ENCODE assay signal across 15 cellular contexts in genomic region chr7:33764752-33765451, GRCh38.
DNase-seq lines count a peak whose midpoint lies in the region; ATAC-seq and TF ChIP-seq lines count a peak whose summit lies in the region.
"Had no signal": no experiment of that assay in that cellular context is flagged by ENCODE, and none has a peak within 500 bp of the region (broad histone marks: within the 10 kb centered on the region; RNA-seq: fewer than 3 reads in every experiment).

No MANE protein-coding gene starts in this region.

- H3K4me2 ChIP-seq in PC-3 (ENCODE audit: low read length), result peak overlapping the region; percentile 22; the same call in 1 of the 2 replicates
- no peak overlapping the region for H3K4me2 ChIP-seq in mesendoderm (ENCODE audit: low read length)

- H3K4me1 ChIP-seq in Caco-2, result peaks cover 17% of the 10 kb centered on the region
- H3K4me1 ChIP-seq in PC-3 (ENCODE audit: insufficient read depth, low read length), result peaks cover 13% of the 10 kb centered on the region
- peaks cover 23% of the 10 kb centered on the region for H3K4me1 ChIP-seq in mesendoderm (ENCODE audit: control insufficient read depth, low read depth, low read length)
- H3K4me1 ChIP-seq: parathyroid adenoma had no signal

- CTCF ChIA-PET in Caco-2 (lab: Charles Lee) (interaction anchor here (0.6 kb wide), 1 partner anchor 168 kb away, joined by 3 read pairs; no protein-coding TSS in a partner anchor), PC-3 (lab: Charles Lee) (no interaction called here)

- H3K4me1 Mint-ChIP-seq in Caco-2 (ENCODE audit: low read depth, unreplicated experiment), result peaks cover 9% of the 10 kb centered on the region
- no peaks in the 10 kb centered on the region for H3K4me1 Mint-ChIP-seq in natural killer cell treated with Interleukin-12 subunit alpha and Interleukin-12 subunit beta and Interleukin-15 and Interleukin-18, amount 100 ng/mL, for 72 hours (ENCODE audit: low read depth in 2 of 2)
- no peaks in the 10 kb centered on the region for H3K4me1 Mint-ChIP-seq in activated naive CD8-positive, alpha-beta T cell treated with anti-CD3 and anti-CD28 coated beads, Interleukin-2, amount 50 U/mL, for 24 hours
- H3K4me1 Mint-ChIP-seq: activated CD4-positive, alpha-beta memory T cell treated with anti-CD3 and anti-CD28 coated beads, Interleukin-2, amount 10 ng/mL, durations not matched to agents 7 days and 5 days had no signal

- DNase-seq in Caco-2, result peak; percentile 39 to 49
- DNase-seq in PC-3, result peak; percentile 65
- DNase-seq in fibroblast of mammary gland (ENCODE audit: low read depth), result peak; percentile 91
- peak; percentile 82 for DNase-seq in mesendoderm
- DNase-seq in natural killer cell treated with Interleukin-12 subunit alpha and Interleukin-12 subunit beta and Interleukin-15 and Interleukin-18, amount 100 ng/mL, for 72 hours (ENCODE audit: low spot score), result no peak
- no peak for DNase-seq in midbrain (lab: John Stamatoyannopoulos, UW)
- no peak for DNase-seq in stimulated activated CD4-positive, alpha-beta T cell treated with anti-CD3 and anti-CD28 coated beads, Interleukin-4, amount 100 ng/mL, for 24 hours
- DNase-seq in activated naive CD8-positive, alpha-beta T cell treated with anti-CD3 and anti-CD28 coated beads, Interleukin-2, amount 50 U/mL, for 24 hours, result no peak
- DNase-seq: activated CD4-positive, alpha-beta memory T cell treated with anti-CD3 and anti-CD28 coated beads, Interleukin-2, amount 10 ng/mL, durations not matched to agents 7 days and 5 days; activated gamma-delta T cell treated with Interleukin-2 at 50 U/mL for 16 hours; foreskin melanocyte; stimulated activated CD4-positive, alpha-beta T cell treated with anti-CD3 and anti-CD28 coated beads, Interleukin-2, amount 100 ng/mL, for 48 hours; stimulated activated naive B cell treated with anti-CD40 and anti-IgM and Interleukin-4, amounts not matched to agents 10 μg/mL and 1 μg/mL and 100 μg/mL, for 72 hours had no signal

- H3K79me2 ChIP-seq in PC-3 (ENCODE audit: low read length) (no peaks in the 10 kb centered on the region), mesendoderm (ENCODE audit: control insufficient read depth, insufficient read depth, low read length) (no peaks in the 10 kb centered on the region)
- H3K79me2 ChIP-seq: parathyroid adenoma had no signal

- H3K9me3 ChIP-seq in Caco-2, result no peaks in the 10 kb centered on the region
- H3K9me3 ChIP-seq in PC-3 (ENCODE audit: low read length), result no peaks in the 10 kb centered on the region

- H3K27ac ChIP-seq in PC-3 (ENCODE audit: low read length) (peak overlapping the region; percentile 62), mesendoderm (ENCODE audit: low read depth, low read length) (peak overlapping the region; percentile 41)
- H3K27ac ChIP-seq: parathyroid adenoma, RWPE1 had no signal

- H3K18ac ChIP-seq in mesendoderm (ENCODE audit: low read length), result peak overlapping the region; percentile 69

- H3K79me1 ChIP-seq in mesendoderm (ENCODE audit: low read length), result no peaks in the 10 kb centered on the region

- no peaks in the 10 kb centered on the region for H3K27me3 ChIP-seq in Caco-2 (replicated peaks; ENCODE audit: control insufficient read depth, insufficient read depth, low read length)
- H3K27me3 ChIP-seq in PC-3 (ENCODE audit: low read length), result no peaks in the 10 kb centered on the region
- no peaks in the 10 kb centered on the region for H3K27me3 ChIP-seq in mesendoderm (ENCODE audit: insufficient read depth, low read length, poor library complexity)

- no peak for ATAC-seq in PC-3
- no peak for ATAC-seq in natural killer cell treated with Interleukin-12 subunit alpha and Interleukin-12 subunit beta and Interleukin-15 and Interleukin-18, amount 100 ng/mL, for 72 hours
- no peak for ATAC-seq in activated naive CD8-positive, alpha-beta T cell treated with anti-CD3 and anti-CD28 coated beads, Interleukin-2, amount 50 U/mL, for 24 hours
- ATAC-seq: stimulated activated naive B cell treated with anti-CD40 and anti-IgM and Interleukin-4, amounts not matched to agents 10 μg/mL and 1 μg/mL and 100 μg/mL, for 72 hours had no signal

- peaks cover 3% of the 10 kb centered on the region for H3K27me3 Mint-ChIP-seq in Caco-2 (ENCODE audit: insufficient read depth, unreplicated experiment)
- no peaks in the 10 kb centered on the region for H3K27me3 Mint-ChIP-seq in natural killer cell treated with Interleukin-12 subunit alpha and Interleukin-12 subunit beta and Interleukin-15 and Interleukin-18, amount 100 ng/mL, for 72 hours
- no peaks in the 10 kb centered on the region for H3K27me3 Mint-ChIP-seq in activated naive CD8-positive, alpha-beta T cell treated with anti-CD3 and anti-CD28 coated beads, Interleukin-2, amount 50 U/mL, for 24 hours
- H3K27me3 Mint-ChIP-seq: activated CD4-positive, alpha-beta memory T cell treated with anti-CD3 and anti-CD28 coated beads, Interleukin-2, amount 10 ng/mL, durations not matched to agents 7 days and 5 days; stimulated activated naive B cell treated with anti-CD40 and anti-IgM and Interleukin-4, amounts not matched to agents 10 μg/mL and 1 μg/mL and 100 μg/mL, for 72 hours had no signal

- H3K36me3 ChIP-seq in Caco-2 (ENCODE audit: control insufficient read depth, insufficient read depth, low read length) (no peaks in the 10 kb centered on the region), PC-3 (ENCODE audit: low read depth, low read length) (no peaks in the 10 kb centered on the region), mesendoderm (ENCODE audit: control insufficient read depth, insufficient read depth, low read length) (no peaks in the 10 kb centered on the region)

- intact Hi-C loops in Caco-2 (cut with micrococcal nuclease; ENCODE audit: unreplicated experiment) (no loop called here), PC-3 (cut with micrococcal nuclease) (no loop called here)

- no peak overlapping the region for H2BK15ac ChIP-seq in mesendoderm (replicated peaks; ENCODE audit: low read depth)

- whole genome bisulfite sequencing in mesendoderm (ENCODE audit: extremely low coverage, insufficient coverage, low lambda C conversion rate), result no CpG with 5 or more reads among the region's 7 CpGs

- no peak overlapping the region for H3K56ac ChIP-seq in mesendoderm (ENCODE audit: low read length)

- H3K9me3 Mint-ChIP-seq in Caco-2 (ENCODE audit: unreplicated experiment), result no peaks in the 10 kb centered on the region
- H3K9me3 Mint-ChIP-seq in natural killer cell treated with Interleukin-12 subunit alpha and Interleukin-12 subunit beta and Interleukin-15 and Interleukin-18, amount 100 ng/mL, for 72 hours, result no peaks in the 10 kb centered on the region
- H3K9me3 Mint-ChIP-seq in activated naive CD8-positive, alpha-beta T cell treated with anti-CD3 and anti-CD28 coated beads, Interleukin-2, amount 50 U/mL, for 24 hours, result no peaks in the 10 kb centered on the region
- H3K9me3 Mint-ChIP-seq: activated CD4-positive, alpha-beta memory T cell treated with anti-CD3 and anti-CD28 coated beads, Interleukin-2, amount 10 ng/mL, durations not matched to agents 7 days and 5 days; stimulated activated naive B cell treated with anti-CD40 and anti-IgM and Interleukin-4, amounts not matched to agents 10 μg/mL and 1 μg/mL and 100 μg/mL, for 72 hours had no signal

- no peak overlapping the region for H4K5ac ChIP-seq in mesendoderm (ENCODE audit: low read length)

- H3K23ac ChIP-seq in mesendoderm (ENCODE audit: low read length), result no peak overlapping the region

- H3F3A ChIP-seq in PC-3 (ENCODE audit: low read length, unreplicated experiment), result no peaks in the 10 kb centered on the region

- no peaks in the 10 kb centered on the region for H4K20me1 ChIP-seq in PC-3 (ENCODE audit: low read length)

- H2BK5ac ChIP-seq in mesendoderm (ENCODE audit: low read length), result no peak overlapping the region

- no peak overlapping the region for H3K4ac ChIP-seq in mesendoderm (ENCODE audit: low read depth, low read length)

- H3K9ac ChIP-seq in PC-3 (ENCODE audit: low read length) (0 out of 2 replicates have a peak overlapping the region, but pooled peaks have one; percentile 4), mesendoderm (ENCODE audit: low read length) (no peak overlapping the region)
- H3K9ac ChIP-seq: parathyroid adenoma had no signal

- H3K4me3 Mint-ChIP-seq in Caco-2 (ENCODE audit: unreplicated experiment), result no peak overlapping the region
- no peak overlapping the region for H3K4me3 Mint-ChIP-seq in natural killer cell treated with Interleukin-12 subunit alpha and Interleukin-12 subunit beta and Interleukin-15 and Interleukin-18, amount 100 ng/mL, for 72 hours
- H3K4me3 Mint-ChIP-seq in activated naive CD8-positive, alpha-beta T cell treated with anti-CD3 and anti-CD28 coated beads, Interleukin-2, amount 50 U/mL, for 24 hours, result no peak overlapping the region
- H3K4me3 Mint-ChIP-seq: activated CD4-positive, alpha-beta memory T cell treated with anti-CD3 and anti-CD28 coated beads, Interleukin-2, amount 10 ng/mL, durations not matched to agents 7 days and 5 days; stimulated activated naive B cell treated with anti-CD40 and anti-IgM and Interleukin-4, amounts not matched to agents 10 μg/mL and 1 μg/mL and 100 μg/mL, for 72 hours had no signal

- H3K4me3 ChIP-seq in Caco-2 (ENCODE audit: low read depth, low read length) (no peak overlapping the region), PC-3 (ENCODE audit: low read length) (no peak overlapping the region), fibroblast of mammary gland (ENCODE audit: control insufficient read depth, low read depth, low read length) (no peak overlapping the region), mesendoderm (ENCODE audit: low read length) (no peak overlapping the region)

- H3K9me2 ChIP-seq in PC-3 (replicated peaks; ENCODE audit: low read length), result no peaks in the 10 kb centered on the region

- H2AK5ac ChIP-seq in mesendoderm (ENCODE audit: low read length), result no peak overlapping the region

- no peak overlapping the region for H4K8ac ChIP-seq in mesendoderm (ENCODE audit: low read depth, low read length)

- no peak overlapping the region for H3K27ac Mint-ChIP-seq in Caco-2 (ENCODE audit: unreplicated experiment)
- no peak overlapping the region for H3K27ac Mint-ChIP-seq in natural killer cell treated with Interleukin-12 subunit alpha and Interleukin-12 subunit beta and Interleukin-15 and Interleukin-18, amount 100 ng/mL, for 72 hours
- H3K27ac Mint-ChIP-seq in activated naive CD8-positive, alpha-beta T cell treated with anti-CD3 and anti-CD28 coated beads, Interleukin-2, amount 50 U/mL, for 24 hours, result no peak overlapping the region
- H3K27ac Mint-ChIP-seq: activated CD4-positive, alpha-beta memory T cell treated with anti-CD3 and anti-CD28 coated beads, Interleukin-2, amount 10 ng/mL, durations not matched to agents 7 days and 5 days; stimulated activated naive B cell treated with anti-CD40 and anti-IgM and Interleukin-4, amounts not matched to agents 10 μg/mL and 1 μg/mL and 100 μg/mL, for 72 hours had no signal

- no peak overlapping the region for H2AFZ ChIP-seq in PC-3 (ENCODE audit: low read length)
- H2AFZ ChIP-seq: parathyroid adenoma had no signal

- TF ChIP-seq CTCF in Caco-2 (IDR thresholded peaks at IDR 0.05; ENCODE audit: insufficient read depth in 1 of 2, low read depth in 1 of 2, low read length in 1 of 2, severe bottlenecking in 1 of 2, unreplicated experiment in 1 of 2) (no peak), PC-3 (conservative IDR thresholded peaks at IDR 0.05; ENCODE audit: low read depth, low read length) (no peak), fibroblast of mammary gland (conservative IDR thresholded peaks at IDR 0.05; ENCODE audit: control insufficient read depth, insufficient read depth, low read depth, low read length) (no peak)

- POLR2A ChIA-PET in Caco-2 (lab: Charles Lee), result no interaction called here
- POLR2A ChIA-PET in PC-3 (lab: Charles Lee; ENCODE audit: unreplicated experiment), result no interaction called here

- H2BK120ac ChIP-seq in mesendoderm (ENCODE audit: low read depth, low read length), result no peak overlapping the region

- BruUV-seq in Caco-2 (replicated peaks; lab: Mats Ljungman, UMichigan) (no TSS peak), PC-3 (replicated peaks; lab: Mats Ljungman, UMichigan) (no TSS peak)

- H3K36me3 Mint-ChIP-seq in Caco-2 (ENCODE audit: insufficient read depth, unreplicated experiment), result no peaks in the 10 kb centered on the region
- no peaks in the 10 kb centered on the region for H3K36me3 Mint-ChIP-seq in natural killer cell treated with Interleukin-12 subunit alpha and Interleukin-12 subunit beta and Interleukin-15 and Interleukin-18, amount 100 ng/mL, for 72 hours
- no peaks in the 10 kb centered on the region for H3K36me3 Mint-ChIP-seq in activated naive CD8-positive, alpha-beta T cell treated with anti-CD3 and anti-CD28 coated beads, Interleukin-2, amount 50 U/mL, for 24 hours (ENCODE audit: low read depth)
- H3K36me3 Mint-ChIP-seq: stimulated activated naive B cell treated with anti-CD40 and anti-IgM and Interleukin-4, amounts not matched to agents 10 μg/mL and 1 μg/mL and 100 μg/mL, for 72 hours had no signal

Comparison
In these comparisons a context has a peak if more than half of its experiments do, and no peak if none do; other contexts are left out.
1. DNase-seq: peak in Caco-2 (2 of 2), PC-3 (single experiment), fibroblast of mammary gland (single experiment) and mesendoderm (single experiment); none in natural killer cell treated with Interleukin-12 subunit alpha and Interleukin-12 subunit beta and Interleukin-15 and Interleukin-18, amount 100 ng/mL, for 72 hours (single experiment), midbrain (single experiment), stimulated activated CD4-positive, alpha-beta T cell treated with anti-CD3 and anti-CD28 coated beads, Interleukin-4, amount 100 ng/mL, for 24 hours (single experiment) and activated naive CD8-positive, alpha-beta T cell treated with anti-CD3 and anti-CD28 coated beads, Interleukin-2, amount 50 U/mL, for 24 hours (single experiment).